Comparison of ENCODE assay signal across 1 cellular context in the genomic region with DNA sequence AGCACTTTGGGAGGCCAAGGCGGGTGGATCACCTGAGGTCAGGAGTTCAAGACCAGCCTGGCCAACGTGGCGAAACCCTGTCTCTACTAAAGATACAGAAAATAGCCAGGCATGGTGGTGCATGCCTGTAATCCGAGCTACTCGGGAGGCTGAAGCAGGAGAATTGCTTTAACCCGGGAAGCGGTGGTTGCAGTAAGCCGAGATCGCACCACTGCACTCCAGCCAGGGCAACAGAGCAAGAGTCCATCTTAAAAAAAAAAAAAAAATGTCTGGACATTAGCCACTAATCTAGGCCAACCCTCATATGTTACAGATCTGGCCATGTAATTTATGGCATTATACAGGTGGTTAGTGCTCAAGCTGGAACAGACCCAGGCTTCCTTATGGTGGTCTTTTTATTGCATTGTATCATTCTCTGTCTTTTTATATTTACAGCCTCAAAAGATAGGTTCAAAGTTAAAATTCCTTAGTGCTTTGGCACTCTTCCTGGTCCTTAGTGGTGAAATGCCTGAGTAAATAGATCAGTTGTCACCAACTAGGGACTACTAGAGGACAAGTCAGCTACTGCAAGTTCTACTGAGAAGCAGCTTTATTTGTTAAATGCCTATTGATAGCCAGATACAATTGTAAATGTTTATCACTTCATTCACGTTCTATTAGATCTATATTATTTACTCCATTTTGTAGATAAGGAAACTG.
TF ChIP-seq lines count a peak whose summit lies in the region.

No MANE protein-coding gene starts in this region.

TF ChIP-seq in IMR-90, 13 proteins besides CTCF, POLR2A, EP300 and RAD21:
- TF ChIP-seq BHLHE40 (IDR thresholded peaks at IDR 0.05; ENCODE audit: low read depth, low read length) = no peak
- no peak for TF ChIP-seq RFX5 (IDR thresholded peaks at IDR 0.05; ENCODE audit: low read depth, low read length)
- no peak for TF ChIP-seq MXI1 (IDR thresholded peaks at IDR 0.05; ENCODE audit: borderline replicate concordance, low read depth, low read length)
- TF ChIP-seq SMC3 (IDR thresholded peaks at IDR 0.05; ENCODE audit: low read depth, low read length) = no peak
- TF ChIP-seq, protein P1, sequence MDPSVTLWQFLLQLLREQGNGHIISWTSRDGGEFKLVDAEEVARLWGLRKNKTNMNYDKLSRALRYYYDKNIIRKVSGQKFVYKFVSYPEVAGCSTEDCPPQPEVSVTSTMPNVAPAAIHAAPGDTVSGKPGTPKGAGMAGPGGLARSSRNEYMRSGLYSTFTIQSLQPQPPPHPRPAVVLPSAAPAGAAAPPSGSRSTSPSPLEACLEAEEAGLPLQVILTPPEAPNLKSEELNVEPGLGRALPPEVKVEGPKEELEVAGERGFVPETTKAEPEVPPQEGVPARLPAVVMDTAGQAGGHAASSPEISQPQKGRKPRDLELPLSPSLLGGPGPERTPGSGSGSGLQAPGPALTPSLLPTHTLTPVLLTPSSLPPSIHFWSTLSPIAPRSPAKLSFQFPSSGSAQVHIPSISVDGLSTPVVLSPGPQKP (IDR thresholded peaks at IDR 0.05; ENCODE audit: borderline replicate concordance, low read depth, low read length) = no peak
- TF ChIP-seq CEBPB (IDR thresholded peaks at IDR 0.05; ENCODE audit: low read depth, low read length) = no peak
- TF ChIP-seq CHD1 (IDR thresholded peaks at IDR 0.05; ENCODE audit: low read depth, low read length) = no peak
- no peak for TF ChIP-seq RCOR1 (IDR thresholded peaks at IDR 0.05; ENCODE audit: insufficient replicate concordance, low read length)
- no peak for TF ChIP-seq FOS (IDR thresholded peaks at IDR 0.05; ENCODE audit: low read depth, low read length)
- no peak for TF ChIP-seq MAFK (IDR thresholded peaks at IDR 0.05; ENCODE audit: low read depth, low read length)
- TF ChIP-seq, protein P2, sequence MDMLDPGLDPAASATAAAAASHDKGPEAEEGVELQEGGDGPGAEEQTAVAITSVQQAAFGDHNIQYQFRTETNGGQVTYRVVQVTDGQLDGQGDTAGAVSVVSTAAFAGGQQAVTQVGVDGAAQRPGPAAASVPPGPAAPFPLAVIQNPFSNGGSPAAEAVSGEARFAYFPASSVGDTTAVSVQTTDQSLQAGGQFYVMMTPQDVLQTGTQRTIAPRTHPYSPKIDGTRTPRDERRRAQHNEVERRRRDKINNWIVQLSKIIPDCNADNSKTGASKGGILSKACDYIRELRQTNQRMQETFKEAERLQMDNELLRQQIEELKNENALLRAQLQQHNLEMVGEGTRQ (IDR thresholded peaks at IDR 0.05; ENCODE audit: low read depth, low read length) = no peak
- TF ChIP-seq NFE2L2 (IDR thresholded peaks at IDR 0.05; ENCODE audit: low read depth, low read length) = no peak
- no peak for TF ChIP-seq MAZ (IDR thresholded peaks at IDR 0.05; ENCODE audit: borderline replicate concordance, low read depth, low read length)
